Comparison of ENCODE assay signal across 8 cellular contexts in the genomic region with DNA sequence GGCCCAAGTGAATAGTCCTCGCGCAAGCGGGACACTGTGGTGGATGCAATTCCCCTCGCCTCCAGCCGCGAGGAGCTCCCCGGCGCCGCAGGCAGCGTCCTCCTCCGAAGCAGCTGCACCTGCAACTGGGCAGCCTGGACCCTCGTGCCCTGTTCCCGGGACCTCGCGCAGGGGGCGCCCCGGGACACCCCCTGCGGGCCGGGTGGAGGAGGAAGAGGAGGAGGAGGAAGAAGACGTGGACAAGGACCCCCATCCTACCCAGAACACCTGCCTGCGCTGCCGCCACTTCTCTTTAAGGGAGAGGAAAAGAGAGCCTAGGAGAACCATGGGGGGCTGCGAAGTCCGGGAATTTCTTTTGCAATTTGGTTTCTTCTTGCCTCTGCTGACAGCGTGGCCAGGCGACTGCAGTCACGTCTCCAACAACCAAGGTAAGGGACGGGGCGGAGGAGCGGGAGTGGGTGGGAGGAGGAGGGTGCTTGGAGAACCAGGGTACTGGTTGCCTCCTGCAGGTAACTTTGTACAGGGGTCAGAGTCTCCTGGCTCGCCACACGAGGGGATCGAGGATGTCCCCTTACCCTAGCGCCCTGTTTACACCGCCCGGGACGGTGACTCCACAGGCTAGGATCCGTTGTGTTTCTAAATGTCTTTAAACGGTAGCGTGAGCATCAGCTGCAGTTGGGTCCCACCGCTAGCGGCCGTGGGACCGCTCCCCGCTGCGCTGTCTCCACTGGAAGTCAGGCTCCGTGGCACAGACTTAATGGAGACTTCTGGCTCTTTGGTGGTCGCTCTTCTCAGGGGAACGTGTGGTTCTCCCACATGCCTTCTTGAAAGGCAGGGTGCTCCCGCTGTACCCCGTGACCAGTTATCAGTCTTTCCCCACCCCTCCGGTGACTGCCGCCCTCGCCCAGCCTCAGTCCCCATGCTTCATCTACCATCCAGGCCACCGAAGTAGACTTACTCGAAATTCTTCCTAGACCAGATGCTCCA. TPM values are rescaled to one million over a fixed set of nuclear protein-coding genes. Genes with fewer than 3 reads are reported as not detected.
A peak's percentile ranks its signal among the peaks of the same experiment; 100 is the strongest.
DNase-seq lines count a peak whose midpoint lies in the region; ATAC-seq, FAIRE-seq and TF ChIP-seq lines count a peak whose summit lies in the region.

A gene (plus strand): TSS at position 14 of the 987 bp plus-strand sequence.

- POLR2A ChIA-PET in activated CD8-positive, alpha-beta T cell treated with anti-CD3 and anti-CD28 coated beads, Interleukin-2, amount 10 ng/mL, durations not matched to agents 7 days and 5 days (lab: Charles Lee), result no interaction called here

- H2AFZ ChIP-seq in hepatocyte, result peak within 1 kb of the TSS; percentile 81

- no peaks in the 10 kb centered on the region for H3K36me3 Mint-ChIP-seq in activated CD8-positive, alpha-beta T cell treated with anti-CD3 and anti-CD28 coated beads, Interleukin-2, amount 10 ng/mL, durations not matched to agents 7 days and 5 days (ENCODE audit: low read depth)

- H3K9me3 ChIP-seq in hepatocyte (ENCODE audit: low read depth), result no peaks in the 10 kb centered on the region
- no peaks in the 10 kb centered on the region for H3K9me3 ChIP-seq in small intestine (ENCODE audit: control insufficient read depth, low read depth)

- CTCF ChIA-PET in activated CD8-positive, alpha-beta T cell treated with anti-CD3 and anti-CD28 coated beads, Interleukin-2, amount 10 ng/mL, durations not matched to agents 7 days and 5 days (lab: Charles Lee), result no interaction called here

- no peak for TF ChIP-seq CTCF in hepatocyte (IDR thresholded peaks at IDR 0.05; ENCODE audit: poor library complexity)

- peak within 1 kb of the TSS; percentile 62 for H3K4me3 Mint-ChIP-seq in activated CD8-positive, alpha-beta T cell treated with anti-CD3 and anti-CD28 coated beads, Interleukin-2, amount 10 ng/mL, durations not matched to agents 7 days and 5 days

- FAIRE-seq in small intestine (lab: Jason Lieb, UNC), result no peak

- H3K4me2 ChIP-seq in hepatocyte, result peak within 1 kb of the TSS; percentile 85

- H3K27ac ChIP-seq in hepatocyte (peak within 1 kb of the TSS; percentile 38), small intestine (ENCODE audit: low read depth in 1 of 2, low read length in 1 of 2) (no peak within 1 kb of the TSS)

- no peak for ATAC-seq in activated CD8-positive, alpha-beta T cell treated with anti-CD3 and anti-CD28 coated beads, Interleukin-2, amount 10 ng/mL, durations not matched to agents 7 days and 5 days
- no peak for ATAC-seq in GM21737 (IDR thresholded peaks at IDR 0.05; ENCODE audit: unreplicated experiment)

- no peaks in the 10 kb centered on the region for H3K9me2 ChIP-seq in hepatocyte (replicated peaks; ENCODE audit: insufficient read depth)

- peak; percentile 43 for DNase-seq in NCI-H82 (lab: John Stamatoyannopoulos, UW)
- DNase-seq in NCI-H82 treated with DMSO at 0.1 percent for 48 hours (lab: John Stamatoyannopoulos, UW; ENCODE audit: unreplicated experiment), result no peak
- DNase-seq in activated CD8-positive, alpha-beta T cell treated with anti-CD3 and anti-CD28 coated beads, Interleukin-2, amount 10 ng/mL, durations not matched to agents 7 days and 5 days, result no peak
- DNase-seq in hepatocyte (ENCODE audit: low spot score), result peak; percentile 34
- no peak for DNase-seq in small intestine
- DNase-seq in NCI-H187 treated with DMSO at 0.1 percent for 48 hours (lab: John Stamatoyannopoulos, UW), result no peak
- DNase-seq in NCI-H748 (lab: John Stamatoyannopoulos, UW; ENCODE audit: unreplicated experiment), result no peak

- peaks cover 32% of the 10 kb centered on the region for H3K27me3 Mint-ChIP-seq in activated CD8-positive, alpha-beta T cell treated with anti-CD3 and anti-CD28 coated beads, Interleukin-2, amount 10 ng/mL, durations not matched to agents 7 days and 5 days (ENCODE audit: low read depth)

- H3K4me1 Mint-ChIP-seq in activated CD8-positive, alpha-beta T cell treated with anti-CD3 and anti-CD28 coated beads, Interleukin-2, amount 10 ng/mL, durations not matched to agents 7 days and 5 days (ENCODE audit: low read depth), result peaks cover 13% of the 10 kb centered on the region

- H4K20me1 ChIP-seq in hepatocyte (ENCODE audit: insufficient read depth, poor library complexity, severe bottlenecking), result no peaks in the 10 kb centered on the region

- H3K4me1 ChIP-seq in hepatocyte (ENCODE audit: insufficient read depth) (no peaks in the 10 kb centered on the region), small intestine (ENCODE audit: control insufficient read depth in 2 of 2, insufficient read depth in 1 of 2, low read depth in 1 of 2, low read length in 1 of 2) (no peaks in the 10 kb centered on the region)

- H3K27me3 ChIP-seq in hepatocyte (no peaks in the 10 kb centered on the region), small intestine (ENCODE audit: control insufficient read depth in 2 of 2, insufficient read depth in 2 of 2, low read length in 2 of 2) (peaks cover 5 to 19% of the 10 kb centered on the region in 2 donors)

- H3K4me3 ChIP-seq in hepatocyte (peak within 1 kb of the TSS; percentile 53), small intestine (ENCODE audit: low read depth in 1 of 2, low read length in 2 of 2) (peak within 1 kb of the TSS; percentile 23 to 31)

- whole genome bisulfite sequencing in hepatocyte (ENCODE audit: low lambda C conversion rate, missing lambda C conversion rate), result 3% methylated on average over 55 of the region's 56 CpGs
- 4 to 8% (median 6%) methylated on average over 56 of the region's 56 CpGs for WGBS in small intestine, 3 donors

- H3K79me2 ChIP-seq in hepatocyte, result peaks cover 29% of the 10 kb centered on the region

- no peaks in the 10 kb centered on the region for H3K9me3 Mint-ChIP-seq in activated CD8-positive, alpha-beta T cell treated with anti-CD3 and anti-CD28 coated beads, Interleukin-2, amount 10 ng/mL, durations not matched to agents 7 days and 5 days (ENCODE audit: insufficient read depth)

- H3K27ac Mint-ChIP-seq in activated CD8-positive, alpha-beta T cell treated with anti-CD3 and anti-CD28 coated beads, Interleukin-2, amount 10 ng/mL, durations not matched to agents 7 days and 5 days, result no peak within 1 kb of the TSS

- no peaks in the 10 kb centered on the region for H3K36me3 ChIP-seq in hepatocyte (replicated peaks; ENCODE audit: insufficient read depth, low read depth)
- H3K36me3 ChIP-seq in small intestine (ENCODE audit: control insufficient read depth in 2 of 2, insufficient read depth in 2 of 2, low read length in 2 of 2), result no peaks in the 10 kb centered on the region

RNA-seq across cellular contexts. Expression of the gene that starts here (rescaled TPM):
- total RNA-seq in activated CD8-positive, alpha-beta T cell treated with anti-CD3 and anti-CD28 coated beads, Interleukin-2, amount 10 ng/mL, durations not matched to agents 7 days and 5 days, result not detected
- 14.3 and 16.7 TPM in 2 replicates for total RNA-seq in hepatocyte
- polyA plus RNA-seq in hepatocyte (3.4 and 5.0 TPM in 2 replicates), small intestine (under 1 TPM in 1 of 3 donors, not detected in 2; 0.03 TPM)

Comparison
In these comparisons a context has a peak if more than half of its experiments do, and no peak if none do; other contexts are left out.
1. RNA of the gene that starts here (total RNA-seq): 14.3 to 16.7 TPM in hepatocyte; not detected in activated CD8-positive, alpha-beta T cell treated with anti-CD3 and anti-CD28 coated beads, Interleukin-2, amount 10 ng/mL, durations not matched to agents 7 days and 5 days; every median in the first group is over 10 times any median in the second.
2. DNase-seq: peak in NCI-H82 (single experiment) and hepatocyte (single experiment); none in NCI-H82 treated with DMSO at 0.1 percent for 48 hours (single experiment), activated CD8-positive, alpha-beta T cell treated with anti-CD3 and anti-CD28 coated beads, Interleukin-2, amount 10 ng/mL, durations not matched to agents 7 days and 5 days (single experiment), small intestine (single experiment), NCI-H187 treated with DMSO at 0.1 percent for 48 hours (single experiment) and NCI-H748 (single experiment).